9 cellular contexts compared by ENCODE assay signal in genomic region chr1:7680791-7681165, GRCh38.
DNase-seq lines count a peak whose midpoint lies in the region; ATAC-seq and TF ChIP-seq lines count a peak whose summit lies in the region.
"Had no signal": no experiment of that assay in that cellular context is flagged by ENCODE, and none has a peak within 500 bp of the region (broad histone marks: within the 10 kb centered on the region; RNA-seq: fewer than 3 reads in every experiment).

No MANE protein-coding gene starts in this region.

- no peaks in the 10 kb centered on the region for H3K79me2 ChIP-seq in ACC112 (ENCODE audit: control insufficient read depth, insufficient read depth, low read length, unreplicated experiment)

- H3K9ac ChIP-seq in HUES64 (ENCODE audit: low read depth, low read length) (peak overlapping the region; percentile 95), iPS-18a (ENCODE audit: low read length) (peak overlapping the region; percentile 77), skeletal muscle tissue (ENCODE audit: low read depth in 1 of 3, low read length in 3 of 3) (peak overlapping the region in 1 of 3 donors; percentile 80)

- H3K27ac ChIP-seq in ACC112 (ENCODE audit: low read depth, low read length) (no peak overlapping the region), HUES64 (ENCODE audit: low read depth, low read length) (no peak overlapping the region), angular gyrus (ENCODE audit: low read depth, low read length) (peak overlapping the region; percentile 98), iPS-18a (ENCODE audit: low read length) (no peak overlapping the region), skeletal muscle tissue (ENCODE audit: low read depth, low read length) (no peak overlapping the region)

- H3K4me3 ChIP-seq in ACC112 (ENCODE audit: low read depth, low read length), result peak overlapping the region; percentile 91
- peak overlapping the region; percentile 76 for H3K4me3 ChIP-seq in HUES64 (ENCODE audit: low read length)
- peak overlapping the region; percentile 64 for H3K4me3 ChIP-seq in iPS-18a (ENCODE audit: low read length)
- peak overlapping the region; percentile 48 to 81 (median 61) for H3K4me3 ChIP-seq in skeletal muscle tissue (ENCODE audit: low read length in 3 of 3)

- no peaks in the 10 kb centered on the region for H3K9me3 ChIP-seq in HUES64 (ENCODE audit: insufficient read depth, low read depth, low read length)
- no peaks in the 10 kb centered on the region for H3K9me3 ChIP-seq in iPS-18a (ENCODE audit: control insufficient read depth, low read depth, low read length)
- H3K9me3 ChIP-seq in skeletal muscle tissue (ENCODE audit: control insufficient read depth in 3 of 3, low read length in 3 of 3), result no peaks in the 10 kb centered on the region
- H3K9me3 ChIP-seq: adrenal gland had no signal

- DNase-seq in GM13976 (ENCODE audit: low spot score), result no peak
- DNase-seq in activated CD4-positive, CD25-positive, alpha-beta regulatory T cell treated with anti-CD3 and anti-CD28 coated beads, Interleukin-2, amount 50 U/mL, for 72 hours, result no peak

- no peaks in the 10 kb centered on the region for H3K4me1 ChIP-seq in ACC112 (ENCODE audit: control insufficient read depth, insufficient read depth, low read length, unreplicated experiment)
- no peaks in the 10 kb centered on the region for H3K4me1 ChIP-seq in HUES64 (ENCODE audit: insufficient read depth, low read length)
- no peaks in the 10 kb centered on the region for H3K4me1 ChIP-seq in iPS-18a (ENCODE audit: control insufficient read depth, low read depth, low read length)
- H3K4me1 ChIP-seq in skeletal muscle tissue (ENCODE audit: control insufficient read depth in 3 of 3, insufficient read depth in 3 of 3, low read length in 3 of 3), result peaks cover 5 to 10% (median 6%) of the 10 kb centered on the region in 3 donors

- WGBS in HUES64, result 2% methylated on average over 36 of the region's 37 CpGs

- H3K27me3 ChIP-seq in ACC112 (ENCODE audit: insufficient read depth, low read length) (peaks cover 32% of the 10 kb centered on the region), HUES64 (ENCODE audit: insufficient read depth, low read length) (peaks cover 35% of the 10 kb centered on the region), iPS-18a (ENCODE audit: control insufficient read depth, insufficient read depth, low read length) (peaks cover 26% of the 10 kb centered on the region), skeletal muscle tissue (ENCODE audit: control insufficient read depth in 3 of 3, insufficient read depth in 3 of 3, low read length in 3 of 3) (peaks cover 0 to 3% (median 0%) of the 10 kb centered on the region in 3 donors)
- H3K27me3 ChIP-seq: adrenal gland had no signal

- no peaks in the 10 kb centered on the region for H3K36me3 ChIP-seq in ACC112 (ENCODE audit: insufficient read depth, low read length)
- no peaks in the 10 kb centered on the region for H3K36me3 ChIP-seq in HUES64 (ENCODE audit: insufficient read depth, low read length)
- no peaks in the 10 kb centered on the region for H3K36me3 ChIP-seq in iPS-18a (ENCODE audit: control insufficient read depth, low read depth, low read length)
- no peaks in the 10 kb centered on the region for H3K36me3 ChIP-seq in skeletal muscle tissue (ENCODE audit: control insufficient read depth in 3 of 3, insufficient read depth in 3 of 3, low read length in 3 of 3)
- H3K36me3 ChIP-seq: adrenal gland had no signal

- TF ChIP-seq CTCF in GM13976 (IDR thresholded peaks at IDR 0.05; ENCODE audit: borderline replicate concordance, control extremely low read depth, extremely low read depth, insufficient read depth, missing control alignments), result no peak

- no peak for ATAC-seq in HG02852 (IDR thresholded peaks at IDR 0.05; ENCODE audit: unreplicated experiment)

- peak overlapping the region; percentile 57 for H2AFZ ChIP-seq in ACC112 (ENCODE audit: low read length, unreplicated experiment)

- in situ Hi-C loops in GM13976 (cut with MboI; ENCODE audit: low sequenced_read_pairs, unreplicated experiment), result no loop called here
